ENCODE assay signal across 8 cellular contexts in the genomic region with DNA sequence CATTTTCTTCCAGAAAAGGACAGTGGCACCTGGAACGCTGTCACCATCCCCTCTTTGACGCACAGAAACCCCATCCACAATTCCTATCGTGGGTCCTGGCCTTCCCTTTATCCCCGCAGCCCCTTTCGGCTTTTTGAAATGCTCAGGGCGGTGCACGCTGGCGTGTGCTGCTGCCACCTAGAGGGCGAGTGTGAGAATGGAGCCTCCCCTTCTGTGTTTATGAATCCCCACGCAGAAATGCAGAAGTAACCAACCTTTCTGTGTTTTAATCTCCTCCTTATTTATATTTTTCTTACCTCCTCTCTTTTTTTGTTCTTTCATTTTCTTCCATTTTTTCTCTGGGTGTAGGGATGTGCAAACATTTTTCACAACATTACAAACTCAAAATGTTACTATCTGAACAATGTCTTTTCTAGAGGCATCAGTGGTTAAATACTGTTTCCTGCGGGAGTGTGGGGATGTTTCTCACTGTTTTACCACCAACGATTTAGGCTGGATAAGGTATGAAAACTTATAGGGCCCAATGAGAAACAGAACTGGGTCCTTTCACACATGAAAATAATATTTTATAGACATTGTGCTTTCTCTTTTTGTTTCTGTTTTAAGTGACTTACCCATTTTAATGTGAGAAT. TPM values are rescaled to one million over a fixed set of nuclear protein-coding genes. Genes with fewer than 3 reads are reported as not detected.
DNase-seq lines count a peak whose midpoint lies in the region; ATAC-seq, FAIRE-seq and TF ChIP-seq lines count a peak whose summit lies in the region.

No MANE protein-coding gene starts in this region.

- peak; percentile 88 for FAIRE-seq in GM19239 (lab: Jason Lieb, UNC)

- H3K9me3 Mint-ChIP-seq in CD4-positive, alpha-beta memory T cell: no peaks in the 10 kb centered on the region

- H3K27ac Mint-ChIP-seq in CD4-positive, alpha-beta memory T cell: no peak overlapping the region

- no peaks in the 10 kb centered on the region for H3K27me3 Mint-ChIP-seq in CD4-positive, alpha-beta memory T cell

- WGBS in suprapubic skin: 5% methylated on average over 12 of the region's 12 CpGs

- TF ChIP-seq EP300 in suprapubic skin (IDR thresholded peaks at IDR 0.05): no peak

- peak; percentile 83 for ATAC-seq in HG03342 (IDR thresholded peaks at IDR 0.05; ENCODE audit: unreplicated experiment)

- no peak for TF ChIP-seq POLR2A in suprapubic skin (IDR thresholded peaks at IDR 0.05)

- H3K9ac ChIP-seq in NT2/D1 (ENCODE audit: insufficient read length, low read depth): no peak overlapping the region

- peak; percentile 77 for TF ChIP-seq CTCF in neutrophil (IDR thresholded peaks at IDR 0.05)
- TF ChIP-seq CTCF in suprapubic skin (IDR thresholded peaks at IDR 0.05): peak; percentile 34 to 89

- no peaks in the 10 kb centered on the region for H3K36me3 Mint-ChIP-seq in CD4-positive, alpha-beta memory T cell

- no peaks in the 10 kb centered on the region for H3K9me3 ChIP-seq in CD4-positive, alpha-beta memory T cell (ENCODE audit: control insufficient read depth in 1 of 2, low read length in 2 of 2)
- H3K9me3 ChIP-seq in NT2/D1 (ENCODE audit: insufficient read depth, low read length) (no peaks in the 10 kb centered on the region), neutrophil (no peaks in the 10 kb centered on the region), suprapubic skin (no peaks in the 10 kb centered on the region)

- H3K36me3 ChIP-seq in CD4-positive, alpha-beta memory T cell (ENCODE audit: insufficient read depth, low read length): no peaks in the 10 kb centered on the region
- H3K36me3 ChIP-seq in NT2/D1 (ENCODE audit: insufficient read depth, insufficient read length, low read length) (no peaks in the 10 kb centered on the region), neutrophil (no peaks in the 10 kb centered on the region), suprapubic skin (peaks cover 5% of the 10 kb centered on the region)

- CTCF ChIA-PET in CD4-positive, alpha-beta memory T cell (lab: Charles Lee; ENCODE audit: partially characterized antibody): interaction anchor here (0.5 to 14.8 kb wide), 7 partner anchors 11 to 168 kb away, joined by 3 to 633 read pairs (median 6); no protein-coding TSS in a partner anchor

- POLR2A ChIA-PET in CD4-positive, alpha-beta memory T cell (lab: Charles Lee; ENCODE audit: partially characterized antibody): no interaction called here

- intact Hi-C loops in CD4-positive, alpha-beta memory T cell (cut with micrococcal nuclease): loop anchor here (1.0 to 2.0 kb wide), 3 partner anchors 50 to 1047 kb away; partner anchors contain the start of gene TMA16

- H3K4me3 Mint-ChIP-seq in CD4-positive, alpha-beta memory T cell: no peak overlapping the region

- H3K27me3 ChIP-seq in CD4-positive, alpha-beta memory T cell (ENCODE audit: insufficient read depth, low read length): no peaks in the 10 kb centered on the region
- H3K27me3 ChIP-seq in NT2/D1 (ENCODE audit: insufficient read depth, insufficient read length) (no peaks in the 10 kb centered on the region), neutrophil (no peaks in the 10 kb centered on the region), suprapubic skin (no peaks in the 10 kb centered on the region)

- H3K4me3 ChIP-seq in CD4-positive, alpha-beta memory T cell (ENCODE audit: low read length in 2 of 2): peak overlapping the region in 1 of 2 donors; percentile 43
- H3K4me3 ChIP-seq in NT2/D1 (ENCODE audit: insufficient read length, low read depth) (no peak overlapping the region), neutrophil (ENCODE audit: low read depth in 1 of 2, low read length in 1 of 2) (peak overlapping the region in 1 of 2 experiments; percentile 32), suprapubic skin (peak overlapping the region; percentile 35)

- H3K4me1 ChIP-seq in CD4-positive, alpha-beta memory T cell (ENCODE audit: insufficient read depth, low read length): no peaks in the 10 kb centered on the region
- H3K4me1 ChIP-seq in NT2/D1 (ENCODE audit: insufficient read depth, insufficient read length) (no peaks in the 10 kb centered on the region), neutrophil (ENCODE audit: control insufficient read depth in 1 of 2, insufficient read depth in 1 of 2, low read depth in 1 of 2, low read length in 1 of 2) (peaks cover 0 to 5% of the 10 kb centered on the region in 2 experiments), suprapubic skin (peaks cover 10% of the 10 kb centered on the region)

- peaks cover 1 to 13% (median 7%) of the 10 kb centered on the region in 4 donors for H3K4me1 Mint-ChIP-seq in CD4-positive, alpha-beta memory T cell

- no peak overlapping the region for H3K27ac ChIP-seq in CD4-positive, alpha-beta memory T cell (ENCODE audit: low read depth, low read length)
- H3K27ac ChIP-seq in neutrophil (no peak overlapping the region), suprapubic skin (no peak overlapping the region)

- DNase-seq in CD4-positive, alpha-beta memory T cell: peak; percentile 41 to 49 (median 45)
- peak; percentile 40 for DNase-seq in GM19239 (ENCODE audit: insufficient read length, low spot score)
- peak; percentile 27 for DNase-seq in NT2/D1 (ENCODE audit: low read depth, low spot score)
- peak; percentile 39 for DNase-seq in activated T-cell treated with anti-CD3 and anti-CD28 coated beads for 24 hours (ENCODE audit: low read depth)
- peak; percentile 26 for DNase-seq in fibroblast of gingiva (ENCODE audit: low read depth)
- peak in 1 of 2 donors; percentile 66 for DNase-seq in suprapubic skin (ENCODE audit: low spot score in 2 of 2)

RNA-seq across cellular contexts. Expression of gene TMA16, which starts 50.0 kb away (rescaled TPM):
- 10 to 100 TPM; 24.6 to 25.0 TPM for total RNA-seq in CD4-positive, alpha-beta memory T cell
- 10 to 100 TPM; 14.8 to 16.8 TPM for polyA plus RNA-seq in CD4-positive, alpha-beta memory T cell
- 10 to 100 TPM; 20.0 to 57.9 (median 23.9) TPM for total RNA-seq in suprapubic skin
